ENCODE assay signal across 8 cellular contexts in the genomic region with DNA sequence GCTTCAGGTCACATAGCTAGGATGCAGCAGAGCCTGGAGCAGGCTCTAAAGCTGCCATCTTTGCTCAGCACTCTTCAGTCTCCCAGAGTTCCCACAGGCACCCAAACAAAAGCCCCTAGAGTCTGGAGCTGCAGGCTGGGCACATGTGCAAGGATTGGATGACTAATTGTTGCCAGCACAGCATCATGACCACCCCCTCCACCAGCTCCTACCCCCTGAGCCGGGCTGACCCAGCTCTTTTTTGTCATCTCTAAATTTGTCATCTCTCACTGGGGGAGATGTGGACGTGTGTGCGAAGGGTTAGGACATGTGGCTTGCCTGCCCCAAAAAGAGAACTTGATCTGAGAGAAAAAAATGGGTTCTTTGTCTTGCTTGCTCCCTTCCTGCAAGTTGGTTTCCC. TPM values are rescaled to one million over a fixed set of nuclear protein-coding genes. Genes with fewer than 3 reads are reported as not detected.
DNase-seq lines count a peak whose midpoint lies in the region; ATAC-seq and TF ChIP-seq lines count a peak whose summit lies in the region.
"Had no signal": no experiment of that assay in that cellular context is flagged by ENCODE, and none has a peak within 500 bp of the region (broad histone marks: within the 10 kb centered on the region; RNA-seq: fewer than 3 reads in every experiment).

No MANE protein-coding gene starts in this region.

- no peaks in the 10 kb centered on the region for H3K9me3 Mint-ChIP-seq in activated naive CD8-positive, alpha-beta T cell (ENCODE audit: low read depth)
- H3K9me3 Mint-ChIP-seq: central memory CD8-positive, alpha-beta T cell had no signal

- intact Hi-C loops in stomach (cut with DNase I; ENCODE audit: low total_unique reads) = no loop called here

- no peaks in the 10 kb centered on the region for H3K9me2 ChIP-seq in Loucy (replicated peaks; ENCODE audit: low read depth, low read length)

- TF ChIP-seq EP300 in stomach (IDR thresholded peaks at IDR 0.05) = no peak

- H3K4me3 ChIP-seq in Loucy (ENCODE audit: low read length, poor library complexity, severe bottlenecking) (no peak overlapping the region), stomach (no peak overlapping the region)

- H2AFZ ChIP-seq in Loucy (ENCODE audit: low read length) = 0 out of 2 replicates have a peak overlapping the region, but pooled peaks have one; percentile 62

- H3K9ac ChIP-seq in Loucy (ENCODE audit: low read depth, low read length, poor library complexity, severe bottlenecking) = no peak overlapping the region

- no peaks in the 10 kb centered on the region for H3K79me2 ChIP-seq in Loucy (ENCODE audit: insufficient read depth, low read length)

- ATAC-seq in GM21737 (IDR thresholded peaks at IDR 0.05; ENCODE audit: unreplicated experiment) (no peak), HG02642 (IDR thresholded peaks at IDR 0.05; ENCODE audit: poor library complexity, unreplicated experiment) (no peak)

- H3K36me3 ChIP-seq in Loucy (ENCODE audit: insufficient read depth, low read length) (no peaks in the 10 kb centered on the region), stomach (no peaks in the 10 kb centered on the region)

- H3K4me1 ChIP-seq in Loucy (ENCODE audit: insufficient read depth, low read length, poor library complexity, severe bottlenecking) = no peaks in the 10 kb centered on the region
- H3K4me1 ChIP-seq in stomach = peaks cover 0 to 12% (median 7%) of the 10 kb centered on the region in 4 donors

- no peaks in the 10 kb centered on the region for H3K27me3 ChIP-seq in Loucy (ENCODE audit: insufficient read depth, low read length, poor library complexity, severe bottlenecking)
- H3K27me3 ChIP-seq in stomach = peaks cover 0 to 18% (median 0%) of the 10 kb centered on the region in 3 donors

- WGBS in stomach, 5 donors = 26 to 67% (median 65%) methylated on average over 3 of the region's 3 CpGs

- peak; percentile 36 for DNase-seq in hepatic stellate cell (ENCODE audit: low spot score)
- DNase-seq in stomach = no peak
- no peak for DNase-seq in DMS114 treated with DMSO at 0.1 percent for 48 hours (lab: John Stamatoyannopoulos, UW; ENCODE audit: unreplicated experiment)

- H3K36me3 Mint-ChIP-seq in activated naive CD8-positive, alpha-beta T cell = no peaks in the 10 kb centered on the region

- TF ChIP-seq CTCF in Loucy (conservative IDR thresholded peaks at IDR 0.05; ENCODE audit: low read length) (no peak), stomach (IDR thresholded peaks at IDR 0.05) (no peak)

- H3K27ac Mint-ChIP-seq in activated naive CD8-positive, alpha-beta T cell = peak overlapping the region; percentile 41

- H3F3A ChIP-seq in Loucy (ENCODE audit: low read depth) = no peaks in the 10 kb centered on the region

- no peaks in the 10 kb centered on the region for H3K9me3 ChIP-seq in Loucy (ENCODE audit: insufficient read depth, low read depth, low read length)
- H3K9me3 ChIP-seq in stomach = no peaks in the 10 kb centered on the region

- H3K4me2 ChIP-seq in Loucy (ENCODE audit: low read depth, low read length, poor library complexity, severe bottlenecking) = no peak overlapping the region

- TF ChIP-seq POLR2A in stomach (IDR thresholded peaks at IDR 0.05) = no peak

- H3K27ac ChIP-seq in stomach = peak overlapping the region; percentile 41 to 95 (median 87)

- no peaks in the 10 kb centered on the region for H4K20me1 ChIP-seq in Loucy (ENCODE audit: insufficient read depth, low read length, poor library complexity, severe bottlenecking)

- peaks cover 5% of the 10 kb centered on the region for H3K4me1 Mint-ChIP-seq in activated naive CD8-positive, alpha-beta T cell (ENCODE audit: low read depth)
- H3K4me1 Mint-ChIP-seq: central memory CD8-positive, alpha-beta T cell had no signal

- no peaks in the 10 kb centered on the region for H3K27me3 Mint-ChIP-seq in activated naive CD8-positive, alpha-beta T cell

- H3K4me3 Mint-ChIP-seq in activated naive CD8-positive, alpha-beta T cell = no peak overlapping the region
- H3K4me3 Mint-ChIP-seq: central memory CD8-positive, alpha-beta T cell had no signal

RNA-seq across cellular contexts. Expression of gene MMP19, which starts 4.3 kb away (rescaled TPM):
- 10 to 100 TPM in 3 of 5 donors, 1 to 10 TPM in 2; 7.8 to 18.0 (median 11.6) TPM for total RNA-seq in stomach
- 10 to 100 TPM in 1 of 3 donors, 1 to 10 TPM in 2; 2.7 to 13.0 (median 5.8) TPM for polyA plus RNA-seq in stomach

RNA-seq across cellular contexts. Expression of gene DNAJC14, which starts 17.6 kb away (rescaled TPM):
- 10 to 100 TPM in 3 of 5 donors, 1 to 10 TPM in 2; 7.2 to 30.8 (median 12.5) TPM for total RNA-seq in stomach
- polyA plus RNA-seq in stomach = 10 to 100 TPM in 2 of 3 donors, 1 to 10 TPM in 1; 7.8 to 14.0 (median 10.5) TPM

RNA-seq across cellular contexts. Expression of gene ORMDL2, which starts 29.2 kb away (rescaled TPM):
- total RNA-seq in stomach = 10 to 100 TPM in 1 of 5 donors, 1 to 10 TPM in 2, under 1 TPM in 1, not detected in 1; 0.89 to 12.7 (median 4.3) TPM
- 10 to 100 TPM; 16.8 to 53.9 (median 33.7) TPM for polyA plus RNA-seq in stomach

RNA-seq across cellular contexts. Expression of gene SARNP, which starts 29.5 kb away (rescaled TPM):
- total RNA-seq in stomach = 100 to 1,000 TPM in 1 of 5 donors, 10 to 100 TPM in 4; 16.1 to 200 (median 60.1) TPM
- polyA plus RNA-seq in stomach = 10 to 100 TPM; 93.1 to 99.3 (median 94.2) TPM
